Comparison of ENCODE assay signal across 9 cellular contexts in genomic region chr11:59611570-59612565, GRCh38. TPM values are rescaled to one million over a fixed set of nuclear protein-coding genes. Genes with fewer than 3 reads are reported as not detected.
A peak's percentile ranks its signal among the peaks of the same experiment; 100 is the strongest.
DNase-seq lines count a peak whose midpoint lies in the region; ATAC-seq and TF ChIP-seq lines count a peak whose summit lies in the region.
"Had no signal": no experiment of that assay in that cellular context is flagged by ENCODE, and none has a peak within 500 bp of the region (broad histone marks: within the 10 kb centered on the region; RNA-seq: fewer than 3 reads in every experiment).

No MANE protein-coding gene starts in this region.

- no peak for DNase-seq in CD4-positive, CD25-positive, alpha-beta regulatory T cell
- peak; percentile 47 for DNase-seq in LoVo (ENCODE audit: low spot score)
- DNase-seq in adipocyte (ENCODE audit: low read depth), result peak; percentile 13
- peak in 2 of 3 donors; percentile 37 to 78 for DNase-seq in mucosa of descending colon
- DNase-seq in lower lobe of right lung, result no peak
- DNase-seq in stimulated activated naive CD8-positive, alpha-beta T cell treated with anti-CD3 and anti-CD28 coated beads, Interleukin-15, Interleukin-2, amounts not matched to agents 100 U/mL and 50 U/mL, for 24 hours, result no peak
- DNase-seq in NCI-H446 treated with DMSO at 0.1 percent for 48 hours (lab: John Stamatoyannopoulos, UW), result no peak
- no peak for DNase-seq in cerebellar nuclear complex (lab: John Stamatoyannopoulos, UW)

- H3K27me3 Mint-ChIP-seq in CD4-positive, CD25-positive, alpha-beta regulatory T cell, result no peaks in the 10 kb centered on the region

- H3K9ac ChIP-seq in adipocyte (ENCODE audit: low read length), result no peak overlapping the region

- peak overlapping the region; percentile 0 for H3K4me3 ChIP-seq in CD4-positive, CD25-positive, alpha-beta regulatory T cell (ENCODE audit: low read depth, low read length)
- no peak overlapping the region for H3K4me3 ChIP-seq in adipocyte (ENCODE audit: low read length)
- H3K4me3 ChIP-seq in mucosa of descending colon, result no peak overlapping the region
- no peak overlapping the region for H3K4me3 ChIP-seq in lower lobe of right lung
- H3K4me3 ChIP-seq: SJSA1 had no signal

- H3K9me3 ChIP-seq in CD4-positive, CD25-positive, alpha-beta regulatory T cell (ENCODE audit: control insufficient read depth in 2 of 2, low read length in 2 of 2), result no peaks in the 10 kb centered on the region
- H3K9me3 ChIP-seq in adipocyte (ENCODE audit: control insufficient read depth, low read length) (no peaks in the 10 kb centered on the region), mucosa of descending colon (no peaks in the 10 kb centered on the region), lower lobe of right lung (no peaks in the 10 kb centered on the region)
- H3K9me3 ChIP-seq: SJSA1 had no signal

- peaks cover 29% of the 10 kb centered on the region for H3K36me3 Mint-ChIP-seq in CD4-positive, CD25-positive, alpha-beta regulatory T cell

- H3K4me3 Mint-ChIP-seq in CD4-positive, CD25-positive, alpha-beta regulatory T cell, result peak overlapping the region in 2 of 4 donors; percentile 19 to 79

- peaks cover 39% of the 10 kb centered on the region for H3K4me1 ChIP-seq in CD4-positive, CD25-positive, alpha-beta regulatory T cell (ENCODE audit: control insufficient read depth, insufficient read depth, low read length, poor library complexity, severe bottlenecking)
- H3K4me1 ChIP-seq in adipocyte (ENCODE audit: control insufficient read depth, insufficient read depth, low read length) (peaks cover 37% of the 10 kb centered on the region), mucosa of descending colon (ENCODE audit: low read depth) (peaks cover 39% of the 10 kb centered on the region), lower lobe of right lung (peaks cover 43% of the 10 kb centered on the region)

- H3K36me3 ChIP-seq in CD4-positive, CD25-positive, alpha-beta regulatory T cell (ENCODE audit: control insufficient read depth, insufficient read depth, low read length), result peaks cover 48% of the 10 kb centered on the region
- H3K36me3 ChIP-seq in adipocyte (ENCODE audit: control insufficient read depth, insufficient read depth, low read length, severe bottlenecking), result peaks cover 37% of the 10 kb centered on the region
- H3K36me3 ChIP-seq in mucosa of descending colon (ENCODE audit: low read depth), result peaks cover 14% of the 10 kb centered on the region
- H3K36me3 ChIP-seq in lower lobe of right lung, result peaks cover 36% of the 10 kb centered on the region

- no peaks in the 10 kb centered on the region for H3K9me3 Mint-ChIP-seq in CD4-positive, CD25-positive, alpha-beta regulatory T cell

- H3K27ac Mint-ChIP-seq in CD4-positive, CD25-positive, alpha-beta regulatory T cell, result peak overlapping the region in 2 of 3 donors; percentile 28 to 54

- no peaks in the 10 kb centered on the region for H3K27me3 ChIP-seq in CD4-positive, CD25-positive, alpha-beta regulatory T cell (ENCODE audit: control insufficient read depth, insufficient read depth, low read length)
- no peaks in the 10 kb centered on the region for H3K27me3 ChIP-seq in adipocyte (replicated peaks; ENCODE audit: control insufficient read depth, insufficient read depth, low read length)
- H3K27me3 ChIP-seq in lower lobe of right lung (ENCODE audit: low read depth), result no peaks in the 10 kb centered on the region
- H3K27me3 ChIP-seq: SJSA1 had no signal

- peaks cover 22 to 71% (median 41%) of the 10 kb centered on the region in 4 donors for H3K4me1 Mint-ChIP-seq in CD4-positive, CD25-positive, alpha-beta regulatory T cell

- TF ChIP-seq CTCF in mucosa of descending colon (IDR thresholded peaks at IDR 0.05) (no peak), lower lobe of right lung (IDR thresholded peaks at IDR 0.05) (no peak)

- ATAC-seq in CD4-positive, CD25-positive, alpha-beta regulatory T cell (ENCODE audit: low read depth in 2 of 2), result no peak
- ATAC-seq in mucosa of descending colon (peak; percentile 38), lower lobe of right lung (no peak)
- no peak for ATAC-seq in stimulated activated naive CD8-positive, alpha-beta T cell treated with anti-CD3 and anti-CD28 coated beads, Interleukin-15, Interleukin-2, amounts not matched to agents 100 U/mL and 50 U/mL, for 24 hours

- intact Hi-C loops in mucosa of descending colon (cut with DNase I, micrococcal nuclease), result loop anchor here in 1 of 2 donors (10.0 kb wide), 1 partner anchor 53 kb away; the partner anchor contains the start of gene PATL1
- intact Hi-C loops in lower lobe of right lung (cut with DNase I), result no loop called here

- no peak overlapping the region for H3K27ac ChIP-seq in CD4-positive, CD25-positive, alpha-beta regulatory T cell (ENCODE audit: insufficient read depth, low read length, poor library complexity, severe bottlenecking)
- no peak overlapping the region for H3K27ac ChIP-seq in lower lobe of right lung
- H3K27ac ChIP-seq: SJSA1 had no signal

RNA-seq across cellular contexts. Expression of gene OSBP, which starts 3.7 kb away (rescaled TPM):
- 50.9 TPM for total RNA-seq in CD4-positive, CD25-positive, alpha-beta regulatory T cell
- 10 to 100 TPM; 23.9 to 30.9 (median 27.3) TPM for polyA plus RNA-seq in CD4-positive, CD25-positive, alpha-beta regulatory T cell
- total RNA-seq in mucosa of descending colon (10 to 100 TPM; 55.0 to 57.8 (median 55.9) TPM), lower lobe of right lung (37.7 TPM)

RNA-seq across cellular contexts. Expression of gene PATL1, which starts 57.0 kb away (rescaled TPM):
- 63.3 TPM for total RNA-seq in CD4-positive, CD25-positive, alpha-beta regulatory T cell
- polyA plus RNA-seq in CD4-positive, CD25-positive, alpha-beta regulatory T cell, result 1 to 10 TPM; 4.6 to 5.8 (median 5.3) TPM
- total RNA-seq in mucosa of descending colon (10 to 100 TPM; 34.1 to 40.2 (median 34.6) TPM), lower lobe of right lung (38.2 TPM)

Comparison
In these comparisons a context has a peak if more than half of its experiments do, and no peak if none do; other contexts are left out.
1. DNase-seq: peak in LoVo (single experiment), adipocyte (single experiment) and mucosa of descending colon (2 of 3); none in CD4-positive, CD25-positive, alpha-beta regulatory T cell (0 of 3), lower lobe of right lung (single experiment), stimulated activated naive CD8-positive, alpha-beta T cell treated with anti-CD3 and anti-CD28 coated beads, Interleukin-15, Interleukin-2, amounts not matched to agents 100 U/mL and 50 U/mL, for 24 hours (single experiment), NCI-H446 treated with DMSO at 0.1 percent for 48 hours (single experiment) and cerebellar nuclear complex (0 of 2).